In the genomic region with DNA sequence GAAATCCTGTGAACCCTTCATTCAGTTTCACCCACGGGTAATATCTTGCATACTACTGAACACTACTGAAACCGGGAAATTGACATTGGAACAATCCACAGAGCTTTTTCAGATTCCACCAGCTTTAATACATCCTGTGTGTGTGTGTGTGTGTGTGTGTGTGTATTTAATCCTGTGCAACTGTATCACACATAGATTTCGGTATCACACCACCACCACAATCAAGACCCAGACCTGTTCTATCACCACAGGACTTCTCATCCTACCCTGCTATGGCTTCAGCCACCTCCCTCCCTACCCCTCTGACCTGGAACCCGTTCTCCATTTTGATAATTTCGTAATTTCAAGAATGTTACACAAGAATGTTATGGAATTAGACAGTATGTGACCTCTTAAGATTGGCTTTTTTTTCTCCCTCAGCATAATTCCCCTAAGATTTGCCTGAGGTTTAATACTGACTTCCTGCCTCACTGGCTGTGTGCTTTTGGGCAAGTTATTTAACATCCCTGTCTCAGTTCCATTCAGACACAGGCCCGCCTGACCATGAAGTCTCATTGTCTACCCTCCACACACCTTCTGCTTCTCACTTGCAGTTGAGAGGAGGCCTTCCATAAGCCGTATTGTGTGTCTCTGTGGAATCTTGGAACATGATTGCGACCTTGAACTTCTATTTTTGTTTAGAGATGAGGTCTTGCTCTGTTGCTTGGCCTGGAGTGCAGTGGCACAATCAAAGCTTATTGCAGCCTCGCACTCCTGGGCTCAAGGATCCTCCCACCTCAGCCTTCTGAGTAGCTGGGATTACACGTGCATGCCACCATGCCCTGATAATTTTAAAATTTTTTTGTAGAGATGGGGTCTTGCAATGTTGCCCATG, we compare ENCODE assay signal across 16 cellular contexts. TPM values are rescaled to one million over a fixed set of nuclear protein-coding genes. Genes with fewer than 3 reads are reported as not detected.
DNase-seq lines count a peak whose midpoint lies in the region; ATAC-seq and TF ChIP-seq lines count a peak whose summit lies in the region.
"Had no signal": no experiment of that assay in that cellular context is flagged by ENCODE, and none has a peak within 500 bp of the region (broad histone marks: within the 10 kb centered on the region; RNA-seq: fewer than 3 reads in every experiment).

No MANE protein-coding gene starts in this region.

- H3K27me3 Mint-ChIP-seq in naive B cell: no peaks in the 10 kb centered on the region
- H3K27me3 Mint-ChIP-seq: activated CD4-positive, alpha-beta memory T cell treated with anti-CD3 and anti-CD28 coated beads, Interleukin-2, amount 10 ng/mL, durations not matched to agents 7 days and 5 days had no signal

- TF ChIP-seq POLR2A in transverse colon (IDR thresholded peaks at IDR 0.05): no peak

- H3K27ac ChIP-seq in DND-41 (ENCODE audit: low read length): no peak overlapping the region
- no peak overlapping the region for H3K27ac ChIP-seq in transverse colon
- H3K27ac ChIP-seq: PC-9 had no signal

- WGBS in transverse colon (ENCODE audit: low coverage in 1 of 2), 2 donors: 72 to 73% methylated on average over 3 to 10 of the region's 10 CpGs

- TF ChIP-seq CTCF in DND-41 (IDR thresholded peaks at IDR 0.05; ENCODE audit: borderline replicate concordance, extremely low read depth, low read length, poor library complexity, severe bottlenecking) (no peak), choroid plexus epithelial cell (conservative IDR thresholded peaks at IDR 0.05; ENCODE audit: low read depth, low read length) (no peak), transverse colon (IDR thresholded peaks at IDR 0.05) (no peak)

- H3K9me3 Mint-ChIP-seq in naive B cell: no peaks in the 10 kb centered on the region
- H3K9me3 Mint-ChIP-seq: activated CD4-positive, alpha-beta memory T cell treated with anti-CD3 and anti-CD28 coated beads, Interleukin-2, amount 10 ng/mL, durations not matched to agents 7 days and 5 days had no signal

- H3K36me3 ChIP-seq in DND-41 (ENCODE audit: insufficient read depth, low read length) (no peaks in the 10 kb centered on the region), transverse colon (no peaks in the 10 kb centered on the region)

- H3K4me3 ChIP-seq in DND-41 (ENCODE audit: low read depth in 1 of 2, low read length in 2 of 2) (no peak overlapping the region), choroid plexus epithelial cell (ENCODE audit: low read depth, low read length) (no peak overlapping the region), transverse colon (no peak overlapping the region)
- H3K4me3 ChIP-seq: PC-9 had no signal

- no peak overlapping the region for H2AFZ ChIP-seq in DND-41 (ENCODE audit: low read depth, low read length)
- H2AFZ ChIP-seq: PC-9 had no signal

- in situ Hi-C loops in transverse colon (cut with MboI; ENCODE audit: low pct_ligation_motif_present in 1 of 4, low pct_unique_long_range_greater_than_20kb in 1 of 4, low sequenced_read_pairs in 3 of 4): no loop called here

- intact Hi-C loops in transverse colon (cut with DNase I; ENCODE audit: low total_unique reads): no loop called here

- H4K20me1 ChIP-seq in DND-41 (ENCODE audit: insufficient read depth, low read length): no peaks in the 10 kb centered on the region

- no peak for TF ChIP-seq EP300 in transverse colon (IDR thresholded peaks at IDR 0.05; ENCODE audit: low read depth)

- ATAC-seq in DND-41 (ENCODE audit: insufficient read depth, low read depth) (0 out of 3 replicates have a peak, but pooled peaks have one; percentile 31), naive B cell (ENCODE audit: low read depth in 2 of 2) (no peak)
- ATAC-seq: esophagus mucosa; naive thymus-derived CD4-positive, alpha-beta T cell had no signal

- H3K36me3 Mint-ChIP-seq in naive B cell: no peaks in the 10 kb centered on the region
- H3K36me3 Mint-ChIP-seq: naive thymus-derived CD4-positive, alpha-beta T cell had no signal

- H3K4me1 Mint-ChIP-seq in naive B cell: peaks cover 41 to 55% (median 45%) of the 10 kb centered on the region in 3 donors

- H3K27me3 ChIP-seq in DND-41 (ENCODE audit: insufficient read depth, low read length, poor library complexity): peaks cover under 1% of the 10 kb centered on the region
- no peaks in the 10 kb centered on the region for H3K27me3 ChIP-seq in transverse colon

- peak overlapping the region; percentile 22 to 100 (median 94) for H3K27ac Mint-ChIP-seq in naive B cell
- H3K27ac Mint-ChIP-seq: activated CD4-positive, alpha-beta memory T cell treated with anti-CD3 and anti-CD28 coated beads, Interleukin-2, amount 10 ng/mL, durations not matched to agents 7 days and 5 days had no signal

- H3K79me2 ChIP-seq in DND-41 (ENCODE audit: insufficient read depth, low read length): no peaks in the 10 kb centered on the region

- peak overlapping the region in 6 of 8 donors; percentile 25 to 85 (median 55) for H3K4me3 Mint-ChIP-seq in naive B cell
- H3K4me3 Mint-ChIP-seq: activated CD4-positive, alpha-beta memory T cell treated with anti-CD3 and anti-CD28 coated beads, Interleukin-2, amount 10 ng/mL, durations not matched to agents 7 days and 5 days; naive thymus-derived CD4-positive, alpha-beta T cell had no signal

- H3K9ac ChIP-seq in DND-41 (ENCODE audit: low read depth, low read length): no peak overlapping the region

- no peaks in the 10 kb centered on the region for H3K4me1 ChIP-seq in DND-41 (ENCODE audit: insufficient read depth, low read length)
- H3K4me1 ChIP-seq in transverse colon: no peaks in the 10 kb centered on the region

- H3K4me2 ChIP-seq in DND-41 (ENCODE audit: insufficient read depth, low read length): no peak overlapping the region
- H3K4me2 ChIP-seq: PC-9 had no signal

- no peak for DNase-seq in DND-41
- peak; percentile 76 for DNase-seq in MV-4-11 (lab: John Stamatoyannopoulos, UW)
- peak; percentile 68 for DNase-seq in choroid plexus epithelial cell (ENCODE audit: low read depth)
- DNase-seq in naive B cell: no peak
- DNase-seq in NCI-H187 (lab: John Stamatoyannopoulos, UW): no peak
- DNase-seq in ecto neural progenitor cell (ENCODE audit: low spot score): no peak
- no peak for DNase-seq in transverse colon
- no peak for DNase-seq in cerebellum (ENCODE audit: low spot score)
- DNase-seq: activated CD4-positive, alpha-beta memory T cell treated with anti-CD3 and anti-CD28 coated beads, Interleukin-2, amount 10 ng/mL, durations not matched to agents 7 days and 5 days; dermis blood vessel endothelial cell; KBM-7; naive thymus-derived CD4-positive, alpha-beta T cell; NCI-H1694 treated with DMSO at 0.1 percent for 48 hours; PC-9; stimulated activated CD4-positive, alpha-beta T cell treated with anti-CD3 and anti-CD28 coated beads, Interleukin-4, amount 100 ng/mL, for 1 hour had no signal

- H3K9me3 ChIP-seq in DND-41 (ENCODE audit: insufficient read depth, low read length, severe bottlenecking) (no peaks in the 10 kb centered on the region), transverse colon (no peaks in the 10 kb centered on the region)

RNA-seq across cellular contexts. Expression of a gene that starts 14.4 kb away (rescaled TPM):
- 10 to 100 TPM; 13.4 to 32.9 (median 19.1) TPM for polyA plus RNA-seq in naive B cell (ENCODE audit: low read depth in 6 of 6)
- 10 to 100 TPM; 78.4 to 86.4 (median 80.5) TPM for total RNA-seq in transverse colon
- total RNA-seq in cerebellum: 41.6 TPM

Comparison
In these comparisons a context has a peak if more than half of its experiments do, and no peak if none do; other contexts are left out.
1. DNase-seq: peak in MV-4-11 (single experiment) and choroid plexus epithelial cell (single experiment); none in DND-41 (single experiment), naive B cell (single experiment), NCI-H187 (0 of 2), ecto neural progenitor cell (single experiment), transverse colon (single experiment) and cerebellum (single experiment).